Comparison of ENCODE assay signal across 33 cellular contexts in the genomic region with DNA sequence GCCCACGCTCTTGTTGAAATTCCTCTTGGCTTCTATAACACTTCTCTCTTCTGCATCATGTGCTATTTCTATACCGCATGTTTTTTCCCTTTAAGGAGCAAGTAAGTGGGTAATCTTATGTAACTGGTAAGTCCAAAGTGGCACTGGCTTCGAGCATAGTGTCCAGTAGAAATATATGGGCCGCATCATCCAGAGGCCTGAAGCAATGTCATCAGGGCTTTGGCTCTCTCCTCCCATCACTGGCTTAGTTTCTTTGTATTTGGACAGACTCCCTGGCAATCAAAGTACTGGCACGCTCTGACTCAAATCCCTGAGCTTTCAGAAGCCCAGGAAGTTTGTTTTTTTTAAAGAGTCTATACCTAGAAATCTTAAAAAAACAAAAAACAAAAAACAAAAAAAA. TPM values are rescaled to one million over a fixed set of nuclear protein-coding genes. Genes with fewer than 3 reads are reported as not detected.
"Had no signal": no experiment of that assay in that cellular context is flagged by ENCODE, and none has a peak within 500 bp of the region (broad histone marks: within the 10 kb centered on the region; RNA-seq: fewer than 3 reads in every experiment).

No MANE protein-coding gene starts in this region.

- H3K27ac ChIP-seq: esophagus muscularis mucosa, gastrocnemius medialis, hepatocyte, lower lobe of right lung, pancreas, prostate gland, upper lobe of left lung, WERI-Rb-1 had no signal

- H3K9me3 ChIP-seq: esophagus muscularis mucosa, gastrocnemius medialis, lower lobe of right lung, pancreas, prostate gland, upper lobe of left lung had no signal

- H3K27me3 ChIP-seq: esophagus muscularis mucosa, gastrocnemius medialis, hepatocyte, pancreas, upper lobe of left lung had no signal

- ATAC-seq: activated CD4-positive, CD25-positive, alpha-beta regulatory T cell treated with anti-CD3 and anti-CD28 coated beads, Interleukin-2, amount 50 U/mL, for 24 hours; gastrocnemius medialis; naive thymus-derived CD8-positive, alpha-beta T cell; pancreas; stimulated activated naive CD8-positive, alpha-beta T cell treated with anti-CD3 and anti-CD28 coated beads, Interleukin-15, Interleukin-2, amounts not matched to agents 100 U/mL and 50 U/mL, for 24 hours had no signal

- H3K4me3 ChIP-seq: esophagus muscularis mucosa, gastrocnemius medialis, hepatocyte, lower lobe of right lung, pancreas, prostate gland, upper lobe of left lung had no signal

- H3K36me3 ChIP-seq: esophagus muscularis mucosa, gastrocnemius medialis, lower lobe of right lung, pancreas, prostate gland, upper lobe of left lung, WERI-Rb-1 had no signal

- DNase-seq: activated CD4-positive, alpha-beta memory T cell treated with anti-CD3 and anti-CD28 coated beads for 36 hours; activated CD4-positive, alpha-beta T cell treated with anti-CD3 and anti-CD28 coated beads for 48 hours; activated CD8-positive, alpha-beta memory T cell treated with anti-CD3 and anti-CD28 coated beads, Interleukin-2, amount 50 U/mL, for 4 hours; activated gamma-delta T cell; activated naive CD4-positive, alpha-beta T cell treated with anti-CD3 and anti-CD28 coated beads, Interleukin-2, amount 10 ng/mL, durations not matched to agents 7 days and 5 days; activated naive CD8-positive, alpha-beta T cell treated with anti-CD3 and anti-CD28 coated beads, Interleukin-2, amount 10 ng/mL, durations not matched to agents 7 days and 5 days; activated T-cell treated with anti-CD3 and anti-CD28 coated beads, Interleukin-2, amount 50 U/mL, for 1 hour; dermis blood vessel endothelial cell; effector CD4-positive, alpha-beta T cell; gastrocnemius medialis; glutamatergic neuron; islet precursor cell; lower lobe of right lung; mesenchymal stem cell; naive thymus-derived CD8-positive, alpha-beta T cell; nucleus accumbens; pancreas; retina; stimulated activated CD4-positive, alpha-beta T cell treated with anti-CD3 and anti-CD28 coated beads, Interleukin-2, amount 100 ng/mL, for 48 hours; stimulated activated naive CD8-positive, alpha-beta T cell treated with anti-CD3 and anti-CD28 coated beads, Interleukin-15, Interleukin-2, amounts not matched to agents 100 U/mL and 50 U/mL, for 24 hours; T-helper 9 cell; upper lobe of left lung; WERI-Rb-1 had no signal

- H3K4me1 ChIP-seq: esophagus muscularis mucosa, lower lobe of right lung, pancreas, prostate gland, upper lobe of left lung had no signal

RNA-seq across cellular contexts. Expression of a gene that starts 29.4 kb away (rescaled TPM):
- total RNA-seq: activated CD4-positive, alpha-beta memory T cell treated with anti-CD3 and anti-CD28 coated beads for 36 hours; activated CD8-positive, alpha-beta memory T cell treated with anti-CD3 and anti-CD28 coated beads for 36 hours; activated T-helper 1 cell treated with anti-CD3 and anti-CD28 coated beads, Interleukin-12 subunit alpha, Interleukin-12 subunit beta, Interleukin-2, Interleukin-4 antibody, amounts not matched to agents 30 ng/mL and 10 ng/mL and 1 ng/mL, durations not matched to agents 14 hours and 24 hours and 36 hours; astrocyte; esophagus muscularis mucosa; lower lobe of right lung; neural crest cell; pancreas; skeletal muscle tissue; subcutaneous adipose tissue had no signal
- polyA plus RNA-seq: hepatocyte, pancreas had no signal
